Comparison of ENCODE assay signal across 8 cellular contexts in genomic region chr13:114234266-114234644, GRCh38. TPM values are rescaled to one million over a fixed set of nuclear protein-coding genes. Genes with fewer than 3 reads are reported as not detected.
DNase-seq lines count a peak whose midpoint lies in the region; ATAC-seq and TF ChIP-seq lines count a peak whose summit lies in the region.
"Had no signal": no experiment of that assay in that cellular context is flagged by ENCODE, and none has a peak within 500 bp of the region (broad histone marks: within the 10 kb centered on the region; RNA-seq: fewer than 3 reads in every experiment).

No MANE protein-coding gene starts in this region.

- H3K4me3 ChIP-seq in HFF-Myc (replicated peaks; ENCODE audit: low read depth, low read length) (peak overlapping the region; percentile 91), iPS-20b (ENCODE audit: low read length) (peak overlapping the region; percentile 26; the same call in 1 of the 2 replicates)

- H3K9ac ChIP-seq in iPS-20b (ENCODE audit: low read depth, low read length) = peak overlapping the region; percentile 29; the same call in 1 of the 2 replicates

- H3K36me3 Mint-ChIP-seq in activated CD8-positive, alpha-beta T cell treated with anti-CD3 and anti-CD28 coated beads, Interleukin-2, amount 10 ng/mL, durations not matched to agents 7 days and 5 days (ENCODE audit: low read depth) = peaks cover 23% of the 10 kb centered on the region

- peaks cover 13% of the 10 kb centered on the region for H3K27me3 Mint-ChIP-seq in activated CD8-positive, alpha-beta T cell treated with anti-CD3 and anti-CD28 coated beads, Interleukin-2, amount 10 ng/mL, durations not matched to agents 7 days and 5 days (ENCODE audit: low read depth)
- no peaks in the 10 kb centered on the region for H3K27me3 Mint-ChIP-seq in stimulated activated naive CD8-positive, alpha-beta T cell treated with anti-CD3 and anti-CD28 coated beads, Interleukin-15, amount 100 ng/mL, for 72 hours

- CTCF ChIA-PET in activated CD8-positive, alpha-beta T cell treated with anti-CD3 and anti-CD28 coated beads, Interleukin-2, amount 10 ng/mL, durations not matched to agents 7 days and 5 days (lab: Charles Lee) = no interaction called here

- peak overlapping the region; percentile 86 for H3K4me3 Mint-ChIP-seq in activated CD8-positive, alpha-beta T cell treated with anti-CD3 and anti-CD28 coated beads, Interleukin-2, amount 10 ng/mL, durations not matched to agents 7 days and 5 days
- peak overlapping the region; percentile 88 to 93 for H3K4me3 Mint-ChIP-seq in stimulated activated naive CD8-positive, alpha-beta T cell treated with anti-CD3 and anti-CD28 coated beads, Interleukin-15, amount 100 ng/mL, for 72 hours

- peaks cover 24% of the 10 kb centered on the region for H3K4me1 Mint-ChIP-seq in activated CD8-positive, alpha-beta T cell treated with anti-CD3 and anti-CD28 coated beads, Interleukin-2, amount 10 ng/mL, durations not matched to agents 7 days and 5 days (ENCODE audit: low read depth)
- peaks cover 44% of the 10 kb centered on the region for H3K4me1 Mint-ChIP-seq in stimulated activated naive CD8-positive, alpha-beta T cell treated with anti-CD3 and anti-CD28 coated beads, Interleukin-15, amount 100 ng/mL, for 72 hours

- H3K36me3 ChIP-seq in iPS-20b (ENCODE audit: insufficient read depth, low read depth, low read length) = peaks cover 29% of the 10 kb centered on the region

- peak overlapping the region; percentile 71 for H3K27ac Mint-ChIP-seq in activated CD8-positive, alpha-beta T cell treated with anti-CD3 and anti-CD28 coated beads, Interleukin-2, amount 10 ng/mL, durations not matched to agents 7 days and 5 days
- peak overlapping the region; percentile 93 to 95 for H3K27ac Mint-ChIP-seq in stimulated activated naive CD8-positive, alpha-beta T cell treated with anti-CD3 and anti-CD28 coated beads, Interleukin-15, amount 100 ng/mL, for 72 hours

- no peaks in the 10 kb centered on the region for H3K9me3 Mint-ChIP-seq in activated CD8-positive, alpha-beta T cell treated with anti-CD3 and anti-CD28 coated beads, Interleukin-2, amount 10 ng/mL, durations not matched to agents 7 days and 5 days (ENCODE audit: insufficient read depth)
- H3K9me3 Mint-ChIP-seq in stimulated activated naive CD8-positive, alpha-beta T cell treated with anti-CD3 and anti-CD28 coated beads, Interleukin-15, amount 100 ng/mL, for 72 hours = no peaks in the 10 kb centered on the region

- no peak overlapping the region for H3K27ac ChIP-seq in iPS-20b (ENCODE audit: low read length)

- DNase-seq in HFF-Myc (ENCODE audit: extremely low read depth, low read depth) = no peak
- DNase-seq in activated CD8-positive, alpha-beta T cell treated with anti-CD3 and anti-CD28 coated beads, Interleukin-2, amount 10 ng/mL, durations not matched to agents 7 days and 5 days = no peak
- DNase-seq in stimulated activated naive CD8-positive, alpha-beta T cell treated with anti-CD3 and anti-CD28 coated beads, Interleukin-15, amount 100 ng/mL, for 72 hours = no peak
- no peak for DNase-seq in activated effector memory CD4-positive, alpha-beta T cell treated with Interleukin-2 at 50 U/mL for 16 hours

- H3K27me3 ChIP-seq in iPS-20b (ENCODE audit: insufficient read depth, low read length) = peaks cover 5% of the 10 kb centered on the region; the same call in 1 of the 2 replicates

- POLR2A ChIA-PET in activated CD8-positive, alpha-beta T cell treated with anti-CD3 and anti-CD28 coated beads, Interleukin-2, amount 10 ng/mL, durations not matched to agents 7 days and 5 days (lab: Charles Lee) = no interaction called here

- no peak for ATAC-seq in activated CD8-positive, alpha-beta T cell treated with anti-CD3 and anti-CD28 coated beads, Interleukin-2, amount 10 ng/mL, durations not matched to agents 7 days and 5 days
- no peak for ATAC-seq in stimulated activated naive CD8-positive, alpha-beta T cell treated with anti-CD3 and anti-CD28 coated beads, Interleukin-15, amount 100 ng/mL, for 72 hours
- ATAC-seq in GM18517 (IDR thresholded peaks at IDR 0.05; ENCODE audit: unreplicated experiment) (no peak), HG03354 (IDR thresholded peaks at IDR 0.05; ENCODE audit: poor library complexity, severe bottlenecking, unreplicated experiment) (no peak)

- H3K4me1 ChIP-seq in iPS-20b (ENCODE audit: insufficient read depth, low read length) = peaks cover 37% of the 10 kb centered on the region; the same call in 1 of the 2 replicates

- no peaks in the 10 kb centered on the region for H3K9me3 ChIP-seq in iPS-20b (ENCODE audit: insufficient read depth, low read depth, low read length)

- no peak for TF ChIP-seq CTCF in HFF-Myc (IDR thresholded peaks at IDR 0.05; ENCODE audit: low read depth, low read length, missing control alignments)

RNA-seq across cellular contexts. Expression of gene CDC16, which starts 0.4 kb away (rescaled TPM):
- 10 to 100 TPM; 71.4 to 74.7 TPM for total RNA-seq in activated CD8-positive, alpha-beta T cell treated with anti-CD3 and anti-CD28 coated beads, Interleukin-2, amount 10 ng/mL, durations not matched to agents 7 days and 5 days

RNA-seq across cellular contexts. Expression of gene UPF3A, which starts 47.1 kb away (rescaled TPM):
- total RNA-seq in activated CD8-positive, alpha-beta T cell treated with anti-CD3 and anti-CD28 coated beads, Interleukin-2, amount 10 ng/mL, durations not matched to agents 7 days and 5 days = 10 to 100 TPM; 53.3 to 58.8 TPM

RNA-seq across cellular contexts. Expression of gene CFAP97D2, which starts 55.2 kb away (rescaled TPM):
- not detected for total RNA-seq in activated CD8-positive, alpha-beta T cell treated with anti-CD3 and anti-CD28 coated beads, Interleukin-2, amount 10 ng/mL, durations not matched to agents 7 days and 5 days
- total RNA-seq: myocyte had no signal
